Comparison of ENCODE assay signal across 8 cellular contexts in the genomic region with DNA sequence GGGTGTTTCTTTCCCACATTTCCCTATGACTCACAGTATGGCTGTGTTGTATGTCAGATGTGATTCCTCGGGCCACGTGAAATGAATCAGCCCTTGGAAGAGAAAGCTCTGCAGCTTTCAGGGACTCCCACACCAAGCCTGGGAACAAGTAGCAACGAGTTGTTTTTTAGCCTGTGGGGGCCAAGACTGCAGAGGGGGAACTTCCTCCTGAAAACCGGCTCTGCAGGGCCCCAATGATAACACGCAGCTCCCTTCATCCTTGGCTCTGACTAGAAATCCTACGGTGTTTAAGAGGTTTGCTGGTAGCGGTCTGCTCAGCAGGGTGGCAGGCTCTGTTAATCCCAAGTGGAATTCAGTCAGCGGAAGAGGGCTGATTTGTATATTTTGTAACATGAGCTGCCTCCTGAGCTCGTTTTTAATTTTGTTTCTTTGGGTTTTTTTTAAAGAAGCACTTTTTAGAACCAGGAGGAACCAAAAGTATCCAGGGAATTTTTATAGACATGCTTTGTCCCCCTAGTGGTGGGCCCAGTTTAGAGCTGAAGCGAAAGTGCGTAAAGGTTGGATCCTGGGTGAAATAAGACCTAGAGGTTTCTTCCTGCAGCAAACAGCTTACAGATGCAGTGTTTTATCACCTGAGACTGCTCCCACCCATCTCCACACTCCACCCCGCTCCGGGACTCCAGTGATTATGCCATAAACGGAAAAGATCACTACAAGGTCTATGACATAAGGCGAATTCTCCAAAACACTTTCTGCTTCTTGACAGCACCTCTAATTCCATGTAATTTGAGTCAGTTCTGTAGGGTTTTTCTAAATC. TPM values are rescaled to one million over a fixed set of nuclear protein-coding genes. Genes with fewer than 3 reads are reported as not detected.
A peak's percentile ranks its signal among the peaks of the same experiment; 100 is the strongest.
DNase-seq lines count a peak whose midpoint lies in the region; ATAC-seq and TF ChIP-seq lines count a peak whose summit lies in the region.

No MANE protein-coding gene starts in this region.

- ATAC-seq in GM18505 (IDR thresholded peaks at IDR 0.05; ENCODE audit: unreplicated experiment) (no peak), GM18858 (IDR thresholded peaks at IDR 0.05; ENCODE audit: unreplicated experiment) (no peak)

- H3K36me3 ChIP-seq in SK-N-MC (ENCODE audit: insufficient read depth, low read length) = no peaks in the 10 kb centered on the region

- TF ChIP-seq POLR2A in GM18505 (IDR thresholded peaks at IDR 0.05; ENCODE audit: borderline replicate concordance, extremely low read depth, insufficient read depth, insufficient read length) = no peak

- peak overlapping the region; percentile 16 for H3K9ac ChIP-seq in SK-N-MC (ENCODE audit: insufficient read length)

- H3K4me3 ChIP-seq in SK-N-MC (peak overlapping the region; percentile 73), fibroblast of villous mesenchyme (ENCODE audit: low read depth, low read length) (peak overlapping the region; percentile 55)

- no peaks in the 10 kb centered on the region for H3K9me3 ChIP-seq in SK-N-MC (ENCODE audit: low read depth, low read length)

- H3K27ac ChIP-seq in C4-2B (peak overlapping the region; percentile 39), SK-N-MC (peak overlapping the region; percentile 85)

- peak; percentile 90 for TF ChIP-seq CTCF in C4-2B (conservative IDR thresholded peaks at IDR 0.05)
- TF ChIP-seq CTCF in fibroblast of villous mesenchyme (IDR thresholded peaks at IDR 0.05; ENCODE audit: insufficient read depth, low read depth, low read length) = peak; percentile 80

- DNase-seq in HT1080 (ENCODE audit: low read depth) (peak; percentile 99), SK-N-MC (ENCODE audit: low read depth, low spot score) (peak; percentile 91), fibroblast of villous mesenchyme (ENCODE audit: low read depth) (peak; percentile 97), occipital lobe (lab: John Stamatoyannopoulos, UW) (peak; percentile 47), NCI-H128 (lab: John Stamatoyannopoulos, UW; ENCODE audit: unreplicated experiment) (no peak)

RNA-seq across cellular contexts. Expression of gene LAMC2, which starts 48.8 kb away (rescaled TPM):
- 55.4 and 58.8 TPM in 2 replicates for total RNA-seq in HT1080 (2014; rRNA removed; shearing (Covaris generic))
- polyA plus RNA-seq in HT1080 (2015; cell fraction: cytosol; rRNA removed) = 45.1 and 51.7 TPM in 2 replicates
- 176 and 187 TPM in 2 replicates for polyA plus RNA-seq in HT1080 (2015; cell fraction: nucleus; rRNA removed)
- total RNA-seq in fibroblast of villous mesenchyme (4.8 and 27.6 TPM in 2 replicates), occipital lobe (0.16 TPM)
